In genomic region chr18:8354304-8354703, GRCh38 we compare ENCODE assay signal across 25 cellular contexts.
"Had no signal": no experiment of that assay in that cellular context is flagged by ENCODE, and none has a peak within 500 bp of the region (broad histone marks: within the 10 kb centered on the region; RNA-seq: fewer than 3 reads in every experiment).

No MANE protein-coding gene starts in this region.

- H3K4me3 ChIP-seq: adrenal gland, body of pancreas, cardiac muscle cell, mucosa of descending colon, ovary, psoas muscle, stomach, thyroid gland, upper lobe of left lung had no signal

- FAIRE-seq: frontal cortex, kidney had no signal

- ATAC-seq: activated CD4-positive, alpha-beta T cell treated with anti-CD3 and anti-CD28 coated beads for 36 hours; activated T-cell treated with anti-CD3 and anti-CD28 coated beads, Interleukin-2, amount 50 U/mL, for 72 hours; body of pancreas; mucosa of descending colon; psoas muscle; stimulated activated naive B cell treated with anti-CD40 and anti-IgM and Interleukin-4, amounts not matched to agents 10 μg/mL and 1 μg/mL and 100 μg/mL, for 72 hours; T-cell had no signal

- H3K27ac ChIP-seq: adrenal gland, body of pancreas, cardiac muscle cell, neutrophil, ovary, psoas muscle, stomach, thyroid gland, upper lobe of left lung had no signal

- H3K4me1 ChIP-seq: adrenal gland, body of pancreas, psoas muscle, stomach, thyroid gland had no signal

- H3K36me3 ChIP-seq: adrenal gland, cardiac muscle cell, neutrophil, ovary, stomach, thyroid gland, upper lobe of left lung had no signal

- H3K27me3 ChIP-seq: adrenal gland, body of pancreas, cardiac muscle cell, neutrophil, ovary, stomach, thyroid gland, upper lobe of left lung had no signal

- DNase-seq: activated CD4-positive, alpha-beta T cell treated with anti-CD3 and anti-CD28 coated beads for 36 hours; activated CD4-positive, CD25-positive, alpha-beta regulatory T cell; activated naive CD4-positive, alpha-beta T cell treated with anti-CD3 and anti-CD28 coated beads for 36 hours; activated naive CD8-positive, alpha-beta T cell treated with anti-CD3 and anti-CD28 coated beads for 36 hours; activated T-cell treated with anti-CD3 and anti-CD28 coated beads for 4 hours; activated T-cell treated with anti-CD3 and anti-CD28 coated beads, Interleukin-2, amount 50 U/mL, for 72 hours; adrenal gland; aorta; body of pancreas; glutamatergic neuron; hippocampal formation; kidney; mucosa of descending colon; ovary; psoas muscle; stimulated activated CD4-positive, alpha-beta T cell treated with anti-CD3 and anti-CD28 coated beads, Interleukin-15, amount 100 ng/mL, for 24 hours; stimulated activated CD4-positive, alpha-beta T cell treated with anti-CD3 and anti-CD28 coated beads, Interleukin-2, amount 100 ng/mL, for 24 hours; stimulated activated naive B cell treated with anti-CD40 and anti-IgM and Interleukin-4, amounts not matched to agents 10 μg/mL and 1 μg/mL and 100 μg/mL, for 72 hours; stomach; T-cell; thyroid gland; upper lobe of left lung had no signal

- H3K9me3 ChIP-seq: adrenal gland, body of pancreas, mucosa of descending colon, neutrophil, ovary, psoas muscle, stomach, thyroid gland, upper lobe of left lung had no signal
